ENCODE assay signal across 28 cellular contexts in the genomic region with DNA sequence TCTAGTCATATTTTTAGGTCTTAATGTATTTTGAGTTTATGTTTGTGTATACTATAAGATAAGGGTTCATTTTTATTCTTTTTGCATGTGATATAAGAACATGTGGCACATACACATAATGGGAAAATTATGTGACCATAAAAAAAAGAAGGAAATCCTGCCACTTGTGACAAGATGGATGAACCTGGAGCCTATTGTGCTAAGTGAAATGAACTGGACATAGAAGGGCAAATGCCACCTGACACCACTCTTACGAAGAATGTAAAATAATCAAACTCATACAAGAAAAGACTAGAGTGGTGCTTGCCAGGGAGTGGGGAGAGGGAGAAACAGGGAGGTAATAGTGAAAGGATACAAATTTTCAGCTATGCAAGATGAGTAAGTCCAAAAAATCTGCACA.
"Had no signal": no experiment of that assay in that cellular context is flagged by ENCODE, and none has a peak within 500 bp of the region (broad histone marks: within the 10 kb centered on the region; RNA-seq: fewer than 3 reads in every experiment).

No MANE protein-coding gene starts in this region.

- H3K27ac Mint-ChIP-seq: natural killer cell; stimulated activated effector memory CD8-positive, alpha-beta T cell treated with anti-CD3 and anti-CD28 coated beads, Interleukin-12 subunit alpha, Interleukin-12 subunit beta, amount 100 ng/mL, for 72 hours had no signal

- H3K36me3 ChIP-seq: esophagus squamous epithelium, left lung, ovary, sigmoid colon, stomach, thyroid gland, vagina had no signal

- H3K27me3 ChIP-seq: esophagus squamous epithelium, heart right ventricle, left lung, ovary, sigmoid colon, stomach, thyroid gland, vagina had no signal

- H3K4me1 ChIP-seq: psoas muscle, sigmoid colon had no signal

- H3K4me3 ChIP-seq: dorsolateral prefrontal cortex, esophagus squamous epithelium, heart right ventricle, left lung, ovary, psoas muscle, sigmoid colon, stomach, thyroid gland, vagina had no signal

- ATAC-seq: heart right ventricle; left cardiac atrium; left lung; natural killer cell; psoas muscle; right cardiac atrium; stimulated activated effector memory CD8-positive, alpha-beta T cell treated with anti-CD3 and anti-CD28 coated beads, Interleukin-12 subunit alpha, Interleukin-12 subunit beta, amount 100 ng/mL, for 72 hours had no signal

- H3K27ac ChIP-seq: esophagus squamous epithelium, heart right ventricle, left lung, ovary, psoas muscle, sigmoid colon, stomach, thyroid gland, vagina had no signal

- FAIRE-seq: islet of Langerhans had no signal

- H3K9me3 ChIP-seq: esophagus squamous epithelium, heart right ventricle, left lung, ovary, psoas muscle, sigmoid colon, stomach, thyroid gland, vagina had no signal

- DNase-seq: cortex of kidney; dorsolateral prefrontal cortex; effector CD4-positive, alpha-beta T cell; erythroblast; esophagus squamous epithelium; foreskin melanocyte; glutamatergic neuron; heart right ventricle; hippocampal formation; left cardiac atrium; left lung; mammary epithelial cell; natural killer cell; occipital lobe; ovary; posterior cingulate gyrus; psoas muscle; right cardiac atrium; sigmoid colon; stimulated activated CD4-positive, alpha-beta T cell treated with anti-CD3 and anti-CD28 coated beads, Interleukin-2, amount 100 ng/mL, for 24 hours; stimulated activated CD4-positive, alpha-beta T cell treated with anti-CD3 and anti-CD28 coated beads, Interleukin-4, amount 100 ng/mL, for 24 hours; stimulated activated naive CD4-positive, alpha-beta T cell treated with Interleukin-2 at 50 U/mL for 16 hours; stomach; thyroid gland; trophoblast cell had no signal

- H3K9me3 Mint-ChIP-seq: natural killer cell; stimulated activated effector memory CD8-positive, alpha-beta T cell treated with anti-CD3 and anti-CD28 coated beads, Interleukin-12 subunit alpha, Interleukin-12 subunit beta, amount 100 ng/mL, for 72 hours had no signal

- H3K4me1 Mint-ChIP-seq: natural killer cell had no signal

- H3K4me3 Mint-ChIP-seq: natural killer cell; stimulated activated effector memory CD8-positive, alpha-beta T cell treated with anti-CD3 and anti-CD28 coated beads, Interleukin-12 subunit alpha, Interleukin-12 subunit beta, amount 100 ng/mL, for 72 hours had no signal
